Comparison of ENCODE assay signal across 22 cellular contexts in the genomic region with DNA sequence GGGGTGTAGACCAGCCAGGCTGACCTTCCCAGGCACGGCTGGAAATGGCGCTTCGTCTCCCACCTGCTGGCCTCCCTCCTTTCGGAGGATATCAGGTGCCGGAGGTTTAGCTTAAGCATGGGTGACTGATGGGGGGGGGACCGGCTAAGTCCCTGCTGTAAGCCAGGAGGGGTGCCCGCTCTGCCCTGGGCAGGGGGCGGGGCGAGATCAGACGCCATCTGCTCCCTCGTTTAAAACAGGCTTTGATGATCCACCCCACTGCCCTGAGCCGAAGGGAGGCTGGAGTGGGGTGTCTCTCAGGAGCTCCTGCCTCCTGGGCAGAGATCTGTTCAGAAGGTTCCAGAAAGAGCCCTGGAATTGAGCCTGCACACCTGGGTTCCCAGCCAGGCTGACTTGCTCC. TPM values are rescaled to one million over a fixed set of nuclear protein-coding genes. Genes with fewer than 3 reads are reported as not detected.
A peak's percentile ranks its signal among the peaks of the same experiment; 100 is the strongest.
DNase-seq lines count a peak whose midpoint lies in the region; ATAC-seq and TF ChIP-seq lines count a peak whose summit lies in the region.
"Had no signal": no experiment of that assay in that cellular context is flagged by ENCODE, and none has a peak within 500 bp of the region (broad histone marks: within the 10 kb centered on the region; RNA-seq: fewer than 3 reads in every experiment).

No MANE protein-coding gene starts in this region.

- peaks cover 7% of the 10 kb centered on the region for H3K36me3 ChIP-seq in NT2/D1 (ENCODE audit: insufficient read depth, insufficient read length, low read length)
- H3K36me3 ChIP-seq in GM23338 (ENCODE audit: insufficient read depth), result no peaks in the 10 kb centered on the region

- peaks cover 14% of the 10 kb centered on the region for H3K27me3 Mint-ChIP-seq in GM23338 (ENCODE audit: insufficient read depth, low read depth, poor library complexity)
- H3K27me3 Mint-ChIP-seq: B cell; CD8-positive, alpha-beta memory T cell had no signal

- H3K4me1 Mint-ChIP-seq in GM23338, result peaks cover 8% of the 10 kb centered on the region
- H3K4me1 Mint-ChIP-seq: B cell had no signal

- H3K9ac ChIP-seq in NT2/D1 (ENCODE audit: insufficient read length, low read depth), result peak overlapping the region; percentile 11

- no peaks in the 10 kb centered on the region; the same call in 2 of the 3 replicates for H3K36me3 Mint-ChIP-seq in GM23338 (ENCODE audit: low read depth)

- no peak overlapping the region for H3K4me3 ChIP-seq in NT2/D1 (ENCODE audit: insufficient read length, low read depth)
- H3K4me3 ChIP-seq in GM23338, result no peak overlapping the region
- H3K4me3 ChIP-seq: K562 had no signal

- H3K9me2 ChIP-seq in GM23338 (ENCODE audit: insufficient read depth), result no peaks in the 10 kb centered on the region

- H3K27ac Mint-ChIP-seq in GM23338, result no peak overlapping the region
- H3K27ac Mint-ChIP-seq: T-helper 2 cell treated with Interferon-gamma antibody and Interleukin-4, amounts not matched to agents 5 μg/mL and 100 μg/mL, for 36 hours had no signal

- DNase-seq in NCI-H1092 treated with DMSO at 0.1 percent for 48 hours (lab: John Stamatoyannopoulos, UW) (peak; percentile 12), NCI-H1092 (lab: John Stamatoyannopoulos, UW) (no peak), NCI-H2171 treated with DMSO at 0.1 percent for 48 hours (lab: John Stamatoyannopoulos, UW) (peak; percentile 92), NT2/D1 (ENCODE audit: low read depth, low spot score) (no peak), retina (peak; percentile 34), GM23338 (ENCODE audit: low spot score) (no peak), medulla oblongata (ENCODE audit: extremely low spot score) (no peak)
- DNase-seq: CD8-positive, alpha-beta memory T cell; DMS53; Kasumi-1; NCI-H187; NCI-H526 treated with DMSO at 0.1 percent for 48 hours; NK-92 treated with Interleukin-12 subunit alpha and Interleukin-12 subunit beta, amount 100 ng/mL, for 24 hours; RPMI8226; SHP77 treated with DMSO at 0.1 percent for 48 hours; T-helper 1 cell had no signal

- H3K27ac ChIP-seq in GM23338 (ENCODE audit: low read depth), result no peak overlapping the region
- H3K27ac ChIP-seq: 22Rv1, C4-2B had no signal

- H3K27me3 ChIP-seq in NT2/D1 (ENCODE audit: insufficient read depth, insufficient read length) (peaks cover 7% of the 10 kb centered on the region), GM23338 (ENCODE audit: insufficient read depth) (no peaks in the 10 kb centered on the region)

- H3K9me3 ChIP-seq in NT2/D1 (ENCODE audit: insufficient read depth, low read length), result no peaks in the 10 kb centered on the region

- no peak for TF ChIP-seq CTCF in GM23338 (conservative IDR thresholded peaks at IDR 0.05; ENCODE audit: low read depth in 2 of 2)

- ATAC-seq in GM23338 (no peak), GM19455 (IDR thresholded peaks at IDR 0.05; ENCODE audit: unreplicated experiment) (no peak)
- ATAC-seq: K562 had no signal

- no peak overlapping the region for H3K4me2 ChIP-seq in GM23338

- H3K9me3 Mint-ChIP-seq in GM23338, result no peaks in the 10 kb centered on the region
- H3K9me3 Mint-ChIP-seq: CD8-positive, alpha-beta memory T cell; T-helper 2 cell treated with Interferon-gamma antibody and Interleukin-4, amounts not matched to agents 5 μg/mL and 100 μg/mL, for 36 hours had no signal

- no peaks in the 10 kb centered on the region for H3K79me2 ChIP-seq in GM23338 (replicated peaks; ENCODE audit: insufficient read depth)

- no peaks in the 10 kb centered on the region for H3F3A ChIP-seq in GM23338 (replicated peaks; ENCODE audit: low read depth)

- no peak overlapping the region for H2AFZ ChIP-seq in GM23338

- H3K4me1 ChIP-seq in NT2/D1 (ENCODE audit: insufficient read depth, insufficient read length) (peaks cover 6% of the 10 kb centered on the region), GM23338 (ENCODE audit: insufficient read depth) (no peaks in the 10 kb centered on the region)

- H3K4me3 Mint-ChIP-seq in GM23338, result no peak overlapping the region
- H3K4me3 Mint-ChIP-seq: B cell; CD8-positive, alpha-beta memory T cell; T-helper 2 cell treated with Interferon-gamma antibody and Interleukin-4, amounts not matched to agents 5 μg/mL and 100 μg/mL, for 36 hours had no signal

- H4K20me1 ChIP-seq in GM23338 (replicated peaks; ENCODE audit: insufficient read depth), result no peaks in the 10 kb centered on the region

TF ChIP-seq in GM23338, 12 proteins besides CTCF, POLR2A, EP300 and RAD21:
- no peak for TF ChIP-seq EZH2phosphoT487 (IDR thresholded peaks at IDR 0.05; ENCODE audit: unreplicated experiment)
TF ChIP-seq in GM23338: peak in this region for 0.

RNA-seq across cellular contexts. Expression of a gene that starts 26.0 kb away (rescaled TPM):
- total RNA-seq in GM23338 (2014; rRNA removed; shearing (Covaris generic)), result 11.3 and 12.1 TPM in 2 replicates
- polyA plus RNA-seq in GM23338 (2016; fragmentation: Nextera tagmentation; extraction: Ambion mirVana), result 19.0 and 19.1 TPM in 2 replicates
- total RNA-seq: K562 had no signal
- polyA plus RNA-seq: K562 had no signal

RNA-seq across cellular contexts. Expression of a gene that starts 36.2 kb away (rescaled TPM):
- total RNA-seq in GM23338 (2014; rRNA removed; shearing (Covaris generic)), result 35.0 and 40.5 TPM in 2 replicates
- 42.0 and 44.4 TPM in 2 replicates for polyA plus RNA-seq in GM23338 (2016; fragmentation: Nextera tagmentation; extraction: Ambion mirVana)

Comparison
In these comparisons a context has a peak if more than half of its experiments do, and no peak if none do; other contexts are left out.
1. DNase-seq: peak in NCI-H1092 treated with DMSO at 0.1 percent for 48 hours (single experiment), NCI-H2171 treated with DMSO at 0.1 percent for 48 hours (single experiment) and retina (single experiment); none in NCI-H1092 (single experiment), NT2/D1 (single experiment), GM23338 (single experiment) and medulla oblongata (single experiment).